Comparison of ENCODE assay signal across 8 cellular contexts in genomic region chr15:56887782-56888127, GRCh38. TPM values are rescaled to one million over a fixed set of nuclear protein-coding genes. Genes with fewer than 3 reads are reported as not detected.
DNase-seq lines count a peak whose midpoint lies in the region; ATAC-seq and TF ChIP-seq lines count a peak whose summit lies in the region.

No MANE protein-coding gene starts in this region.

- H3K9ac ChIP-seq in BLaER1 (peak overlapping the region; percentile 86), NT2/D1 (ENCODE audit: insufficient read length, low read depth) (peak overlapping the region; percentile 65)

- H3K4me3 ChIP-seq in BLaER1 (peak overlapping the region; percentile 75), NT2/D1 (ENCODE audit: insufficient read length, low read depth) (peak overlapping the region; percentile 54)

- peaks cover 13% of the 10 kb centered on the region for H3K36me3 Mint-ChIP-seq in effector memory CD8-positive, alpha-beta T cell (ENCODE audit: insufficient read depth)
- peaks cover 8% of the 10 kb centered on the region for H3K36me3 Mint-ChIP-seq in neural crest cell (ENCODE audit: low read depth)

- peak overlapping the region; percentile 98 for H3K4me2 ChIP-seq in BLaER1

- H3K4me1 Mint-ChIP-seq in effector memory CD8-positive, alpha-beta T cell (ENCODE audit: low read depth in 2 of 2) = peaks cover 15 to 22% of the 10 kb centered on the region in 2 donors
- H3K4me1 Mint-ChIP-seq in neural crest cell = peaks cover 24% of the 10 kb centered on the region

- peak overlapping the region; percentile 95 to 96 for H3K27ac Mint-ChIP-seq in effector memory CD8-positive, alpha-beta T cell
- peak overlapping the region; percentile 36 for H3K27ac Mint-ChIP-seq in neural crest cell (ENCODE audit: unreplicated experiment)

- DNase-seq in NT2/D1 (ENCODE audit: low read depth, low spot score) = no peak
- DNase-seq in effector memory CD8-positive, alpha-beta T cell = no peak
- no peak for DNase-seq in neural crest cell (ENCODE audit: low read depth, low spot score)
- DNase-seq in SIG-M5 treated with dmso at 0.1 percent for 504 hours (lab: John Stamatoyannopoulos, UW; ENCODE audit: unreplicated experiment) = no peak
- DNase-seq in NK-92 treated with Interleukin-12 subunit alpha and Interleukin-12 subunit beta, amount 100 ng/mL, for 24 hours (lab: John Stamatoyannopoulos, UW) = no peak
- DNase-seq in DMS114 treated with DMSO at 0.1 percent for 48 hours (lab: John Stamatoyannopoulos, UW; ENCODE audit: unreplicated experiment) = no peak

- H3K9me3 Mint-ChIP-seq in effector memory CD8-positive, alpha-beta T cell = no peaks in the 10 kb centered on the region
- H3K9me3 Mint-ChIP-seq in neural crest cell = peaks cover 3% of the 10 kb centered on the region

- H3K36me3 ChIP-seq in BLaER1 (no peaks in the 10 kb centered on the region), NT2/D1 (ENCODE audit: insufficient read depth, insufficient read length, low read length) (peaks cover 4% of the 10 kb centered on the region)

- no peaks in the 10 kb centered on the region for H4K20me1 ChIP-seq in BLaER1

- H3K9me3 ChIP-seq in BLaER1 = no peaks in the 10 kb centered on the region
- no peaks in the 10 kb centered on the region for H3K9me3 ChIP-seq in NT2/D1 (ENCODE audit: insufficient read depth, low read length)

- no peak for TF ChIP-seq CTCF in neural crest cell (conservative IDR thresholded peaks at IDR 0.05)

- no peaks in the 10 kb centered on the region for H3K27me3 Mint-ChIP-seq in effector memory CD8-positive, alpha-beta T cell
- no peaks in the 10 kb centered on the region for H3K27me3 Mint-ChIP-seq in neural crest cell (ENCODE audit: low read depth)

- H3K27me3 ChIP-seq in BLaER1 (no peaks in the 10 kb centered on the region), NT2/D1 (ENCODE audit: insufficient read depth, insufficient read length) (no peaks in the 10 kb centered on the region)

- H3K27ac ChIP-seq in BLaER1 = peak overlapping the region; percentile 86

- ATAC-seq in effector memory CD8-positive, alpha-beta T cell (replicated peaks) = no peak
- no peak for ATAC-seq in HG03175 (IDR thresholded peaks at IDR 0.05; ENCODE audit: unreplicated experiment)

- H3K4me1 ChIP-seq in BLaER1 (peaks cover 20% of the 10 kb centered on the region), NT2/D1 (ENCODE audit: insufficient read depth, insufficient read length) (no peaks in the 10 kb centered on the region)

- peak overlapping the region; percentile 91 to 92 for H3K4me3 Mint-ChIP-seq in effector memory CD8-positive, alpha-beta T cell
- H3K4me3 Mint-ChIP-seq in neural crest cell = peak overlapping the region; percentile 87

RNA-seq across cellular contexts. Expression of gene TCF12, which starts 30.7 kb away (rescaled TPM):
- 207 and 232 TPM in 2 replicates for total RNA-seq in neural crest cell
